ENCODE assay signal across 1 cellular context in genomic region chr10:30437039-30437781, GRCh38.
TF ChIP-seq lines count a peak whose summit lies in the region.

No MANE protein-coding gene starts in this region.

TF ChIP-seq in GM12878, 131 proteins besides CTCF, POLR2A, EP300 and RAD21 (continued from another document and continues in another):
- TF ChIP-seq EED (IDR thresholded peaks at IDR 0.05; ENCODE audit: low read depth) = no peak
- no peak for TF ChIP-seq NRF1 (conservative IDR thresholded peaks at IDR 0.05; ENCODE audit: low read depth, low read length)
- no peak for TF ChIP-seq RFX5 (IDR thresholded peaks at IDR 0.05; ENCODE audit: low read depth, low read length)
- no peak for TF ChIP-seq EZH2 (IDR thresholded peaks at IDR 0.05; ENCODE audit: borderline replicate concordance, control insufficient read depth, low read depth, low read length)
- TF ChIP-seq BCLAF1 (IDR thresholded peaks at IDR 0.05) = no peak
- TF ChIP-seq SUZ12 (IDR thresholded peaks at IDR 0.05; ENCODE audit: unreplicated experiment) = no peak
- no peak for TF ChIP-seq MYC (IDR thresholded peaks at IDR 0.05; ENCODE audit: insufficient read depth, insufficient read length, insufficient replicate concordance, low read length, severe bottlenecking)
- no peak for TF ChIP-seq RELB (IDR thresholded peaks at IDR 0.05; ENCODE audit: low read depth)
- TF ChIP-seq HDGF (IDR thresholded peaks at IDR 0.05) = no peak
- no peak for TF ChIP-seq DPF2 (IDR thresholded peaks at IDR 0.05)
- no peak for TF ChIP-seq MTA3 (IDR thresholded peaks at IDR 0.05; ENCODE audit: borderline replicate concordance, low read length)
- TF ChIP-seq ZNF207 (IDR thresholded peaks at IDR 0.05; ENCODE audit: borderline replicate concordance) = no peak
- no peak for TF ChIP-seq BRCA1 (IDR thresholded peaks at IDR 0.05; ENCODE audit: low read depth, low read length)
- TF ChIP-seq EGR1 (IDR thresholded peaks at IDR 0.05; ENCODE audit: borderline replicate concordance in 1 of 2, low read depth in 2 of 2, low read length in 2 of 2) = no peak
- TF ChIP-seq NFIC (IDR thresholded peaks at IDR 0.05; ENCODE audit: low read depth, low read length) = 0 out of 2 replicates have a peak, but pooled peaks have one; percentile 28
- TF ChIP-seq CEBPZ (IDR thresholded peaks at IDR 0.05; ENCODE audit: low read depth, low read length) = no peak
- TF ChIP-seq MYB (IDR thresholded peaks at IDR 0.05; ENCODE audit: borderline replicate concordance, low read depth, low read length) = no peak
- TF ChIP-seq BCL3 (IDR thresholded peaks at IDR 0.05; ENCODE audit: borderline replicate concordance, insufficient read depth, low read depth, low read length, poor library complexity, severe bottlenecking) = no peak
- TF ChIP-seq YBX1 (IDR thresholded peaks at IDR 0.05) = no peak
- no peak for TF ChIP-seq TARDBP (IDR thresholded peaks at IDR 0.05; ENCODE audit: borderline replicate concordance)
- TF ChIP-seq PRDM15 (CRISPR knock-in tag; IDR thresholded peaks at IDR 0.05) = no peak
- TF ChIP-seq USF2 (IDR thresholded peaks at IDR 0.05; ENCODE audit: borderline replicate concordance, low read depth, low read length) = no peak
- no peak for TF ChIP-seq CUX1 (IDR thresholded peaks at IDR 0.05; ENCODE audit: insufficient replicate concordance, low read depth, low read length)
- TF ChIP-seq PBX3 (IDR thresholded peaks at IDR 0.05; ENCODE audit: insufficient replicate concordance, low read depth, low read length) = no peak
- no peak for TF ChIP-seq CBX5 (IDR thresholded peaks at IDR 0.05; ENCODE audit: low read depth)
- no peak for TF ChIP-seq HCFC1 (IDR thresholded peaks at IDR 0.05; ENCODE audit: low read length)
- no peak for TF ChIP-seq ZNF592 (IDR thresholded peaks at IDR 0.05)
